ENCODE assay signal across 9 cellular contexts in genomic region chr15:88918738-88919137, GRCh38. TPM values are rescaled to one million over a fixed set of nuclear protein-coding genes. Genes with fewer than 3 reads are reported as not detected.
DNase-seq lines count a peak whose midpoint lies in the region; ATAC-seq lines count a peak whose summit lies in the region.
"Had no signal": no experiment of that assay in that cellular context is flagged by ENCODE, and none has a peak within 500 bp of the region (broad histone marks: within the 10 kb centered on the region; RNA-seq: fewer than 3 reads in every experiment).

No MANE protein-coding gene starts in this region.

- H3K27ac Mint-ChIP-seq in activated T-helper 17 cell treated with anti-CD3 and anti-CD28 coated beads, Interleukin-2, amount 50 U/mL, for 72 hours: peak overlapping the region; percentile 11

- peaks cover 25% of the 10 kb centered on the region for H3K4me1 Mint-ChIP-seq in activated T-helper 17 cell treated with anti-CD3 and anti-CD28 coated beads, Interleukin-2, amount 50 U/mL, for 72 hours

- ATAC-seq in activated T-helper 17 cell treated with anti-CD3 and anti-CD28 coated beads, Interleukin-2, amount 50 U/mL, for 72 hours (replicated peaks): peak; percentile 81
- ATAC-seq in left lobe of liver (no peak), HG02840 (IDR thresholded peaks at IDR 0.05; ENCODE audit: low FRiP score, unreplicated experiment) (no peak)
- ATAC-seq: right lobe of liver had no signal

- no peaks in the 10 kb centered on the region for H3K9me3 Mint-ChIP-seq in activated T-helper 17 cell treated with anti-CD3 and anti-CD28 coated beads, Interleukin-2, amount 50 U/mL, for 72 hours

- no peaks in the 10 kb centered on the region for H3K36me3 Mint-ChIP-seq in activated T-helper 17 cell treated with anti-CD3 and anti-CD28 coated beads, Interleukin-2, amount 50 U/mL, for 72 hours (ENCODE audit: low read depth)

- peaks cover 32% of the 10 kb centered on the region for H3K27me3 Mint-ChIP-seq in activated T-helper 17 cell treated with anti-CD3 and anti-CD28 coated beads, Interleukin-2, amount 50 U/mL, for 72 hours

- DNase-seq in activated effector memory CD4-positive, alpha-beta T cell treated with anti-CD3 and anti-CD28 coated beads, Interleukin-2, amount 50 U/mL, for 16 hours: peak; percentile 73
- no peak for DNase-seq in activated effector memory CD4-positive, alpha-beta T cell treated with Interleukin-2 at 50 U/mL for 16 hours
- DNase-seq in HS-5 (ENCODE audit: low read depth) (peak; percentile 95), left lobe of liver (ENCODE audit: low spot score) (peak; percentile 15), NCI-H345 treated with DMSO at 0.1 percent for 48 hours (lab: John Stamatoyannopoulos, UW; ENCODE audit: unreplicated experiment) (no peak), cerebellar nuclear complex (lab: John Stamatoyannopoulos, UW) (no peak)

- H3K4me3 Mint-ChIP-seq in activated T-helper 17 cell treated with anti-CD3 and anti-CD28 coated beads, Interleukin-2, amount 50 U/mL, for 72 hours: peak overlapping the region; percentile 43

RNA-seq across cellular contexts. Expression of gene MFGE8, which starts 5.6 kb away (rescaled TPM):
- 10 to 100 TPM; 17.0 to 19.2 TPM for total RNA-seq in activated T-helper 17 cell treated with anti-CD3 and anti-CD28 coated beads, Interleukin-2, amount 50 U/mL, for 72 hours
- 29.1 TPM for total RNA-seq in left lobe of liver

RNA-seq across cellular contexts. Expression of gene HAPLN3, which starts 23.4 kb away (rescaled TPM):
- 10 to 100 TPM; 31.6 to 38.6 TPM for total RNA-seq in activated T-helper 17 cell treated with anti-CD3 and anti-CD28 coated beads, Interleukin-2, amount 50 U/mL, for 72 hours
- 1.0 TPM for total RNA-seq in left lobe of liver

Comparison
In these comparisons a context has a peak if more than half of its experiments do, and no peak if none do; other contexts are left out.
1. DNase-seq: peak in activated effector memory CD4-positive, alpha-beta T cell treated with anti-CD3 and anti-CD28 coated beads, Interleukin-2, amount 50 U/mL, for 16 hours (single experiment), HS-5 (single experiment) and left lobe of liver (single experiment); none in activated effector memory CD4-positive, alpha-beta T cell treated with Interleukin-2 at 50 U/mL for 16 hours (single experiment), NCI-H345 treated with DMSO at 0.1 percent for 48 hours (single experiment) and cerebellar nuclear complex (0 of 2).
2. RNA of gene HAPLN3, which starts 23.4 kb away (total RNA-seq): 31.6 to 38.6 TPM in activated T-helper 17 cell treated with anti-CD3 and anti-CD28 coated beads, Interleukin-2, amount 50 U/mL, for 72 hours; 1.0 TPM in left lobe of liver (single experiment); every median in the first group is over 10 times any median in the second.